Comparison of ENCODE assay signal across 8 cellular contexts in the genomic region with DNA sequence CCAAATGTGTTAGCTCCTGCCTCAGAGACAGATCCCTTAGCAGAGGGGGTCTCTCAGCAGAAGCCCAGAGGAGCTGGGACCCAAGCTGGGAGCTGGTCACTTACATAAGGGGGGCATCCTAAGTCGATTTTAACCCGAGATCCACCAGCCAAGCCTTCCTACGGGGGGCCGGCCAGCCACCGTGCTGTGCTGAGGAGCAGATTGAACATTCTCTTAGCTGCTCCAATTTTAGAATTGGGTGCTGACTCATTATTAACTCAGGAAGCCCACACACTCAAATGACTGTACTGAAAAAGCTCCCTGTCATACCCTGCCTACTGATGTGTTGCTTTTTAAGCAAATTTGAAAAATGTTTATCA.
DNase-seq lines count a peak whose midpoint lies in the region; ATAC-seq, FAIRE-seq and TF ChIP-seq lines count a peak whose summit lies in the region.
"Not testable (repeated sequence)": the region's sequence is repeated elsewhere in the genome, so short reads cannot be mapped to it uniquely, and the experiment has no call there.

No MANE protein-coding gene starts in this region.

- H3K9ac ChIP-seq in GM12878 (ENCODE audit: control insufficient read depth, insufficient read depth, low read length), result not testable (repeated sequence)

- H3K27ac Mint-ChIP-seq in T-helper 2 cell treated with Interferon-gamma antibody and Interleukin-4, amounts not matched to agents 5 μg/mL and 100 μg/mL, for 36 hours, result peak overlapping the region; percentile 81

- H3K4me2 ChIP-seq in GM12878 (ENCODE audit: control insufficient read depth, insufficient read depth), result 0 out of 2 replicates have a peak overlapping the region, but pooled peaks have one; percentile 42

- not testable (repeated sequence) for TF ChIP-seq RAD21 in GM12878 (IDR thresholded peaks at IDR 0.05; ENCODE audit: insufficient read depth, low read depth, low read length)

- not testable (repeated sequence) for BruUV-seq in GM12878 (replicated peaks; lab: Mats Ljungman, UMichigan)

- intact Hi-C loops in GM12878 (cut with micrococcal nuclease; ENCODE audit: unreplicated experiment); left ventricle myocardium inferior (cut with micrococcal nuclease); gastrocnemius medialis (cut with DNase I; ENCODE audit: low total_unique reads): not testable (repeated sequence)

- not testable (repeated sequence) for H3K9me3 Mint-ChIP-seq in T-helper 2 cell treated with Interferon-gamma antibody and Interleukin-4, amounts not matched to agents 5 μg/mL and 100 μg/mL, for 36 hours

- H3K4me3 Mint-ChIP-seq in T-helper 2 cell treated with Interferon-gamma antibody and Interleukin-4, amounts not matched to agents 5 μg/mL and 100 μg/mL, for 36 hours, result peak overlapping the region; percentile 86

- H3K9me3 ChIP-seq in AG04450 (ENCODE audit: control insufficient read depth, insufficient read depth, low read length); GM12878 (replicated peaks; ENCODE audit: control insufficient read depth, insufficient read depth, low read length); left ventricle myocardium inferior (replicated peaks); gastrocnemius medialis: not testable (repeated sequence)

- TF ChIP-seq POLR2A in GM12878 (IDR thresholded peaks at IDR 0.05; ENCODE audit: low read depth, low read length); gastrocnemius medialis (IDR thresholded peaks at IDR 0.05): not testable (repeated sequence)

- RAD21 ChIA-PET in GM12878 (lab: Charles Lee; ENCODE audit: unreplicated experiment), result not testable (repeated sequence)

- WGBS in GM12878 (ENCODE audit: insufficient coverage, insufficient replicate concordance, low lambda C conversion rate, missing lambda C conversion rate), result 0% methylated on average over 5 of the region's 5 CpGs

- peaks cover 21% of the 10 kb centered on the region for H3K4me1 Mint-ChIP-seq in T-helper 2 cell treated with Interferon-gamma antibody and Interleukin-4, amounts not matched to agents 5 μg/mL and 100 μg/mL, for 36 hours (ENCODE audit: low read depth)

- not testable (repeated sequence) for H4K20me1 ChIP-seq in GM12878 (ENCODE audit: control insufficient read depth, insufficient read depth)

- not testable (repeated sequence) for H2AFZ ChIP-seq in GM12878 (ENCODE audit: control insufficient read depth, low read depth, low read length)

- not testable (repeated sequence) for H3K27me3 ChIP-seq in AG04450 (ENCODE audit: control insufficient read depth, insufficient read depth, low read length); HL-60 (ENCODE audit: insufficient read depth, poor library complexity, severe bottlenecking); GM12878 (replicated peaks in 1 of 2; ENCODE audit: control insufficient read depth in 2 of 2, insufficient read depth in 2 of 2, low read length in 1 of 2); left ventricle myocardium inferior (ENCODE audit: low read depth); gastrocnemius medialis

- H3K36me3 ChIP-seq in GM12878 (ENCODE audit: control insufficient read depth in 2 of 2, insufficient read depth in 2 of 2, low read length in 1 of 2); left ventricle myocardium inferior; gastrocnemius medialis: not testable (repeated sequence)

- not testable (repeated sequence) for TF ChIP-seq CTCF in AG04450 (IDR thresholded peaks at IDR 0.05; ENCODE audit: low read depth, low read length); HL-60 (IDR thresholded peaks at IDR 0.05; ENCODE audit: insufficient read depth, low read length); GM12878 (IDR thresholded peaks at IDR 0.05 in 2 of 3, conservative IDR thresholded peaks at IDR 0.05 in 1 of 3; ENCODE audit: control insufficient read depth in 2 of 3, extremely low read depth in 1 of 3, insufficient read depth in 1 of 3, low read depth in 3 of 3, low read length in 3 of 3); left ventricle myocardium inferior (IDR thresholded peaks at IDR 0.05; ENCODE audit: borderline replicate concordance); gastrocnemius medialis (IDR thresholded peaks at IDR 0.05 in 4 of 5, conservative IDR thresholded peaks at IDR 0.05 in 1 of 5)

- DNase-seq in AG04450 (ENCODE audit: low read depth, low spot score); HL-60 (ENCODE audit: low read depth in 1 of 2, low spot score in 1 of 2); T-helper 2 cell treated with Interferon-gamma antibody and Interleukin-4, amounts not matched to agents 5 μg/mL and 100 μg/mL, for 36 hours (ENCODE audit: low spot score); GM12878 (ENCODE audit: low read depth, low spot score); left ventricle myocardium inferior; gastrocnemius medialis: not testable (repeated sequence)

- H3K4me3 ChIP-seq in AG04450 (ENCODE audit: low read depth, low read length) (peak overlapping the region; percentile 66), HL-60 (replicated peaks; ENCODE audit: insufficient read depth, low read length) (peak overlapping the region; percentile 39), left ventricle myocardium inferior (peak overlapping the region; percentile 62), gastrocnemius medialis (peak overlapping the region in 3 of 4 donors; percentile 6 to 48 (median 37))
- H3K4me3 ChIP-seq in GM12878, result not testable (repeated sequence)

- H3K27ac ChIP-seq in AG04450 (ENCODE audit: low read depth, low read length), result peak overlapping the region; percentile 90
- H3K27ac ChIP-seq in HL-60 (replicated peaks), result peak overlapping the region; percentile 75
- not testable (repeated sequence) for H3K27ac ChIP-seq in GM12878 (ENCODE audit: control insufficient read depth, insufficient read depth)
- H3K27ac ChIP-seq in left ventricle myocardium inferior (replicated peaks), result peak overlapping the region; percentile 85
- H3K27ac ChIP-seq in gastrocnemius medialis, result peak overlapping the region; percentile 21 to 68 (median 65)

- H3K4me1 ChIP-seq in GM12878 (ENCODE audit: control insufficient read depth, insufficient read depth, low read length); left ventricle myocardium inferior; gastrocnemius medialis: not testable (repeated sequence)

- POLR2A ChIA-PET in AG04450 (lab: Yijun Ruan, JAX); GM12878 (lab: Charles Lee): not testable (repeated sequence)

- not testable (repeated sequence) for H3K36me3 Mint-ChIP-seq in T-helper 2 cell treated with Interferon-gamma antibody and Interleukin-4, amounts not matched to agents 5 μg/mL and 100 μg/mL, for 36 hours (ENCODE audit: low read depth)

- SMC1A ChIA-PET in GM12878 (lab: Charles Lee; ENCODE audit: uncharacterized antibody, unreplicated experiment), result not testable (repeated sequence)

- ATAC-seq in GM18907 (IDR thresholded peaks at IDR 0.05; ENCODE audit: unreplicated experiment), result peak; percentile 80
- peak; percentile 77 for ATAC-seq in HG02623 (IDR thresholded peaks at IDR 0.05; ENCODE audit: unreplicated experiment)
- peak; percentile 89 for ATAC-seq in GM12878
- not testable (repeated sequence) for ATAC-seq in gastrocnemius medialis

- in situ Hi-C loops in GM12878 (cut with MboI), result loop anchor here (25.0 kb wide), 1 partner anchor 219 kb away; no protein-coding TSS in a partner anchor
- in situ Hi-C loops in gastrocnemius medialis (cut with MboI; ENCODE audit: low sequenced_read_pairs in 4 of 4), result not testable (repeated sequence)

- not testable (repeated sequence) for H3K79me2 ChIP-seq in GM12878 (ENCODE audit: control insufficient read depth, insufficient read depth, low read length)

- not testable (repeated sequence) for TF ChIP-seq EP300 in GM12878 (IDR thresholded peaks at IDR 0.05; ENCODE audit: borderline replicate concordance in 1 of 2, control insufficient read depth in 1 of 2, low read depth in 2 of 2, low read length in 2 of 2)

- CTCF ChIA-PET in AG04450 (lab: Charles Lee); GM12878 (lab: Yijun Ruan, JAX): not testable (repeated sequence)

- not testable (repeated sequence) for H3K27me3 Mint-ChIP-seq in T-helper 2 cell treated with Interferon-gamma antibody and Interleukin-4, amounts not matched to agents 5 μg/mL and 100 μg/mL, for 36 hours (ENCODE audit: low read depth)

- FAIRE-seq in GM12878 (lab: Jason Lieb, UNC), result peak; percentile 18
